ENCODE assay signal across 8 cellular contexts in the genomic region with DNA sequence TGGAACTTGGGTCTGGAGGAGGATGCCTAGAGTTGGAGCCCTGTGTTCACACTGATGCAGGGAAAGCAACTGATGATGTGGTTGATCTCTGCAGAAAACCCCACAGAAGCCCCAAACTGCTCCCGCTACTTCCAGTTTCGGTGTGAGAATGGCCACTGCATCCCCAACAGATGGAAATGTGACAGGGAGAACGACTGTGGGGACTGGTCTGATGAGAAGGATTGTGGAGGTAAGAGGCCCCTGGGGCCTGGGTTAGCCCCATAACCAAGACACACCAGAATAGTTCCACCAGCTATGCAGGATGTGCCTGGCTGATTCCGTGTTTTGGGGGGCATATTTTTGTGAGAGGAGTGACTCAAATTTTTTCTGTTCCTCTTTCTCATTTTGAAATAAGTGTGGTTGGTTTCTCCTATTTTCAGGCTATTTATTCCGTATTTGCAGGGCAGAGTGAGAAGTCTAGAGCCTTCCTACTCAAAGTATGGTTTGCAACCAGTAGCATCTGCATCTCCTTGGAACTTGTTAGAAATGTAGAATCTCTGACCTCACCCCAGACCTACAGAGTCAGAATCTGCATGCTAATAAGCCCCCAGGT.
DNase-seq lines count a peak whose midpoint lies in the region; ATAC-seq and TF ChIP-seq lines count a peak whose summit lies in the region.

No MANE protein-coding gene starts in this region.

- ATAC-seq in DND-41 (ENCODE audit: insufficient read depth, low read depth) = no peak
- ATAC-seq in GM19438 (IDR thresholded peaks at IDR 0.05; ENCODE audit: low read depth, unreplicated experiment) = peak; percentile 85
- peak; percentile 73 for ATAC-seq in HG03342 (IDR thresholded peaks at IDR 0.05; ENCODE audit: unreplicated experiment)

- H3K9ac ChIP-seq in DND-41 (ENCODE audit: low read depth, low read length) = no peak overlapping the region

- H3K4me1 Mint-ChIP-seq in activated naive CD8-positive, alpha-beta T cell (ENCODE audit: low read depth) = peaks cover 15% of the 10 kb centered on the region

- H3K27ac ChIP-seq in DND-41 (ENCODE audit: low read length) = peak overlapping the region; percentile 50

- peaks cover 93% of the 10 kb centered on the region for H3K36me3 ChIP-seq in DND-41 (ENCODE audit: insufficient read depth, low read length)

- TF ChIP-seq CTCF in DND-41 (IDR thresholded peaks at IDR 0.05; ENCODE audit: borderline replicate concordance, extremely low read depth, low read length, poor library complexity, severe bottlenecking) = no peak

- peaks cover 5% of the 10 kb centered on the region; the same call in 1 of the 2 replicates for H3K4me1 ChIP-seq in DND-41 (ENCODE audit: insufficient read depth, low read length)

- H3K4me2 ChIP-seq in DND-41 (ENCODE audit: insufficient read depth, low read length) = no peak overlapping the region

- peak overlapping the region; percentile 86 for H3K27ac Mint-ChIP-seq in activated naive CD8-positive, alpha-beta T cell

- H3K79me2 ChIP-seq in DND-41 (ENCODE audit: insufficient read depth, low read length) = no peaks in the 10 kb centered on the region

- no peak overlapping the region for H2AFZ ChIP-seq in DND-41 (ENCODE audit: low read depth, low read length)

- DNase-seq in DND-41 (no peak), GOT3 (lab: John Stamatoyannopoulos, UW) (no peak), NCI-H446 treated with DMSO at 0.1 percent for 48 hours (lab: John Stamatoyannopoulos, UW) (no peak), NCI-H524 treated with DMSO at 0.1 percent for 48 hours (lab: John Stamatoyannopoulos, UW) (no peak)
- DNase-seq in stimulated activated naive CD4-positive, alpha-beta T cell (lab: John Stamatoyannopoulos, UW) = no peak

- H3K9me3 ChIP-seq in DND-41 (ENCODE audit: insufficient read depth, low read length, severe bottlenecking) = no peaks in the 10 kb centered on the region

- H3K27me3 Mint-ChIP-seq in activated naive CD8-positive, alpha-beta T cell = no peaks in the 10 kb centered on the region

- H4K20me1 ChIP-seq in DND-41 (ENCODE audit: insufficient read depth, low read length) = no peaks in the 10 kb centered on the region

- H3K27me3 ChIP-seq in DND-41 (ENCODE audit: insufficient read depth, low read length, poor library complexity) = no peaks in the 10 kb centered on the region

- H3K4me3 Mint-ChIP-seq in activated naive CD8-positive, alpha-beta T cell = no peak overlapping the region

- no peaks in the 10 kb centered on the region for H3K9me3 Mint-ChIP-seq in activated naive CD8-positive, alpha-beta T cell (ENCODE audit: low read depth)

- peaks cover 4% of the 10 kb centered on the region for H3K36me3 Mint-ChIP-seq in activated naive CD8-positive, alpha-beta T cell

- H3K4me3 ChIP-seq in DND-41 (ENCODE audit: low read depth in 1 of 2, low read length in 2 of 2) = no peak overlapping the region
